In genomic region chr16:46811682-46812081, GRCh38 we compare ENCODE assay signal across 16 cellular contexts. TPM values are rescaled to one million over a fixed set of nuclear protein-coding genes. Genes with fewer than 3 reads are reported as not detected.
DNase-seq lines count a peak whose midpoint lies in the region; ATAC-seq, FAIRE-seq and TF ChIP-seq lines count a peak whose summit lies in the region.
"Had no signal": no experiment of that assay in that cellular context is flagged by ENCODE, and none has a peak within 500 bp of the region (broad histone marks: within the 10 kb centered on the region; RNA-seq: fewer than 3 reads in every experiment).

No MANE protein-coding gene starts in this region.

- H4K91ac ChIP-seq in IMR-90 (ENCODE audit: insufficient read depth, low read depth, low read length) = no peak overlapping the region

- no peaks in the 10 kb centered on the region for H3K27me3 Mint-ChIP-seq in mesothelial cell of epicardium (ENCODE audit: low read depth)
- H3K27me3 Mint-ChIP-seq in activated naive CD8-positive, alpha-beta T cell treated with anti-CD3 and anti-CD28 coated beads for 36 hours = no peaks in the 10 kb centered on the region
- H3K27me3 Mint-ChIP-seq: CD4-positive, alpha-beta memory T cell had no signal

- TF ChIP-seq RAD21 in IMR-90 (IDR thresholded peaks at IDR 0.05; ENCODE audit: low read length) = no peak

- peaks cover 2% of the 10 kb centered on the region; the same call in 1 of the 2 replicates for H3K9me3 ChIP-seq in IMR-90 (ENCODE audit: control insufficient read depth, insufficient read depth, low read length)

- peaks cover 7% of the 10 kb centered on the region for H3K9me1 ChIP-seq in IMR-90 (ENCODE audit: insufficient read depth, low read length)

- H3K4me3 Mint-ChIP-seq in mesothelial cell of epicardium = no peak overlapping the region
- no peak overlapping the region for H3K4me3 Mint-ChIP-seq in activated naive CD8-positive, alpha-beta T cell treated with anti-CD3 and anti-CD28 coated beads for 36 hours
- H3K4me3 Mint-ChIP-seq: CD4-positive, alpha-beta memory T cell; HFFc6 had no signal

- no peak for TF ChIP-seq CTCF in IMR-90 (conservative IDR thresholded peaks at IDR 0.05; ENCODE audit: low read depth, low read length)
- no peak for TF ChIP-seq CTCF in mesothelial cell of epicardium (IDR thresholded peaks at IDR 0.05; ENCODE audit: unreplicated experiment)

- H3K36me3 Mint-ChIP-seq in mesothelial cell of epicardium = peaks cover 31% of the 10 kb centered on the region
- peaks cover 40% of the 10 kb centered on the region for H3K36me3 Mint-ChIP-seq in activated naive CD8-positive, alpha-beta T cell treated with anti-CD3 and anti-CD28 coated beads for 36 hours

- no peak overlapping the region for H2AK5ac ChIP-seq in IMR-90 (ENCODE audit: low read depth, low read length)

- no peak overlapping the region for H3K18ac ChIP-seq in IMR-90 (ENCODE audit: low read depth, low read length)

- ATAC-seq in IMR-90 (ENCODE audit: low read depth) = no peak

- CTCF ChIA-PET in IMR-90 (lab: Yijun Ruan, JAX) = no interaction called here

- peak overlapping the region; percentile 84 for H3K27ac Mint-ChIP-seq in mesothelial cell of epicardium
- no peak overlapping the region for H3K27ac Mint-ChIP-seq in activated naive CD8-positive, alpha-beta T cell treated with anti-CD3 and anti-CD28 coated beads for 36 hours
- H3K27ac Mint-ChIP-seq: CD4-positive, alpha-beta memory T cell; HFFc6 had no signal

- H3K36me3 ChIP-seq in IMR-90 (ENCODE audit: control insufficient read depth, insufficient read depth, low read length) = peaks cover 7% of the 10 kb centered on the region

- 83% methylated on average over 1 of the region's 5 CpGs; no CpG with 5 or more reads in 1 of the 2 experiments for WGBS in IMR-90 (ENCODE audit: extremely low coverage in 2 of 2, insufficient read length in 1 of 2), 2 experiments

- no TSS peak for BruUV-seq in IMR-90 (replicated peaks; lab: Mats Ljungman, UMichigan)

- dilution Hi-C loops in IMR-90 (cut with HindIII; ENCODE audit: low sequenced_read_pairs, unreplicated experiment) = no loop called here

- peaks cover 34% of the 10 kb centered on the region for H3K4me1 Mint-ChIP-seq in mesothelial cell of epicardium
- peaks cover 22% of the 10 kb centered on the region for H3K4me1 Mint-ChIP-seq in activated naive CD8-positive, alpha-beta T cell treated with anti-CD3 and anti-CD28 coated beads for 36 hours

- no peak overlapping the region for H2AK9ac ChIP-seq in IMR-90 (replicated peaks; ENCODE audit: low read depth, low read length, poor library complexity)

- H3K4me1 ChIP-seq in IMR-90 (ENCODE audit: control insufficient read depth, insufficient read depth, low read length) = peaks cover 6% of the 10 kb centered on the region

- peaks cover 66% of the 10 kb centered on the region for H4K20me1 ChIP-seq in IMR-90 (ENCODE audit: insufficient read depth, low read length)

- in situ Hi-C loops in IMR-90 (cut with MboI; ENCODE audit: low sequenced_read_pairs) = no loop called here

- no peaks in the 10 kb centered on the region for H3K27me3 ChIP-seq in IMR-90 (ENCODE audit: control insufficient read depth, insufficient read depth, low read length)

- peaks cover 26% of the 10 kb centered on the region for H3K9me3 Mint-ChIP-seq in mesothelial cell of epicardium
- peaks cover 12% of the 10 kb centered on the region for H3K9me3 Mint-ChIP-seq in activated naive CD8-positive, alpha-beta T cell treated with anti-CD3 and anti-CD28 coated beads for 36 hours

- H3K56ac ChIP-seq in IMR-90 (ENCODE audit: extremely low read depth, insufficient read depth, low read length) = no peak overlapping the region

- H3K9ac ChIP-seq in IMR-90 (ENCODE audit: low read depth, low read length) = no peak overlapping the region

- H3K4me2 ChIP-seq in IMR-90 (ENCODE audit: low read depth, low read length) = no peak overlapping the region

- no peak overlapping the region for H3K27ac ChIP-seq in IMR-90 (ENCODE audit: insufficient read depth, low read length)

- H3K14ac ChIP-seq in IMR-90 (replicated peaks; ENCODE audit: low read depth, low read length) = no peak overlapping the region

- no peak overlapping the region for H2BK20ac ChIP-seq in IMR-90 (ENCODE audit: low read depth, low read length)

- intact Hi-C loops in IMR-90 (cut with micrococcal nuclease) = no loop called here

- H2BK15ac ChIP-seq in IMR-90 (ENCODE audit: low read depth, low read length) = no peak overlapping the region

- H3K4ac ChIP-seq in IMR-90 (ENCODE audit: low read depth, low read length) = no peak overlapping the region

- no peak overlapping the region for H2BK120ac ChIP-seq in IMR-90 (ENCODE audit: low read depth, low read length)

- POLR2A ChIA-PET in IMR-90 (lab: Charles Lee; ENCODE audit: unreplicated experiment) = no interaction called here

- TF ChIP-seq POLR2A in GM12891 (IDR thresholded peaks at IDR 0.05; ENCODE audit: low read depth, low read length) = no peak
- no peak for TF ChIP-seq POLR2A in IMR-90 (IDR thresholded peaks at IDR 0.05; ENCODE audit: low read depth, low read length)

- DNase-seq in GM12891 (ENCODE audit: insufficient read length, low spot score) (no peak), IMR-90 (no peak), mesothelial cell of epicardium (ENCODE audit: low spot score in 2 of 2, unreplicated experiment in 2 of 2) (no peak), SHP77 treated with DMSO at 0.1 percent for 48 hours (lab: John Stamatoyannopoulos, UW) (no peak)
- no peak for DNase-seq in activated effector memory CD4-positive, alpha-beta T cell treated with Interleukin-2 at 50 U/mL for 16 hours
- DNase-seq in activated naive CD8-positive, alpha-beta T cell treated with anti-CD3 and anti-CD28 coated beads for 36 hours = no peak
- DNase-seq: C1 segment of cervical spinal cord; Calu3; CD4-positive, alpha-beta memory T cell; COR-L47; DMS53; DMS79 treated with DMSO at 0.1 percent for 48 hours; GOT3; HFFc6 had no signal

- no peak overlapping the region for H4K5ac ChIP-seq in IMR-90 (ENCODE audit: low read depth, low read length)

- H3K23ac ChIP-seq in IMR-90 (ENCODE audit: low read depth, low read length) = peak overlapping the region; percentile 30; the same call in 1 of the 2 replicates

- peak; percentile 45 for FAIRE-seq in GM12891 (lab: Jason Lieb, UNC)
- FAIRE-seq: H54 had no signal

- no peak overlapping the region for H2AFZ ChIP-seq in IMR-90 (replicated peaks; ENCODE audit: low read length, poor library complexity)

- no peak overlapping the region for H4K8ac ChIP-seq in IMR-90 (ENCODE audit: low read depth in 2 of 2, low read length in 2 of 2)

- H2BK5ac ChIP-seq in IMR-90 (ENCODE audit: low read depth, low read length, poor library complexity, severe bottlenecking) = no peak overlapping the region

- H3K79me1 ChIP-seq in IMR-90 (ENCODE audit: low read depth in 1 of 2, low read length in 2 of 2) = peaks cover 8 to 47% of the 10 kb centered on the region in 2 experiments; a peak in 3 of 4 replicates

- no peak overlapping the region for H3K4me3 ChIP-seq in IMR-90 (ENCODE audit: insufficient read depth, low read depth, low read length)
- H3K4me3 ChIP-seq: HAP-1 had no signal

TF ChIP-seq in GM12891, 5 proteins besides CTCF, POLR2A, EP300 and RAD21:
- TF ChIP-seq TAF1 (IDR thresholded peaks at IDR 0.05; ENCODE audit: low read depth, low read length) (no peak), SPI1 (IDR thresholded peaks at IDR 0.05; ENCODE audit: low read depth, low read length) (no peak), POLR2AphosphoS5 (IDR thresholded peaks at IDR 0.05; ENCODE audit: low read depth, low read length) (no peak), POU2F2 (IDR thresholded peaks at IDR 0.05; ENCODE audit: low read depth, low read length) (no peak), PAX5 (IDR thresholded peaks at IDR 0.05; ENCODE audit: insufficient read depth, low read length, severe bottlenecking) (no peak)

TF ChIP-seq in IMR-90, 13 proteins besides CTCF, POLR2A, EP300 and RAD21 (continues in another document):
- TF ChIP-seq RCOR1 (IDR thresholded peaks at IDR 0.05; ENCODE audit: insufficient replicate concordance, low read length) = no peak
- no peak for TF ChIP-seq FOS (IDR thresholded peaks at IDR 0.05; ENCODE audit: low read depth, low read length)
- TF ChIP-seq SMC3 (IDR thresholded peaks at IDR 0.05; ENCODE audit: low read depth, low read length) = no peak
- TF ChIP-seq USF2 (IDR thresholded peaks at IDR 0.05; ENCODE audit: low read depth, low read length) = no peak
- no peak for TF ChIP-seq CEBPB (IDR thresholded peaks at IDR 0.05; ENCODE audit: low read depth, low read length)
- TF ChIP-seq BHLHE40 (IDR thresholded peaks at IDR 0.05; ENCODE audit: low read depth, low read length) = no peak
- no peak for TF ChIP-seq NFE2L2 (IDR thresholded peaks at IDR 0.05; ENCODE audit: low read depth, low read length)
- TF ChIP-seq ELK1 (IDR thresholded peaks at IDR 0.05; ENCODE audit: borderline replicate concordance, low read depth, low read length) = no peak
- no peak for TF ChIP-seq MAFK (IDR thresholded peaks at IDR 0.05; ENCODE audit: low read depth, low read length)
- TF ChIP-seq MAZ (IDR thresholded peaks at IDR 0.05; ENCODE audit: borderline replicate concordance, low read depth, low read length) = no peak
- no peak for TF ChIP-seq MXI1 (IDR thresholded peaks at IDR 0.05; ENCODE audit: borderline replicate concordance, low read depth, low read length)
- no peak for TF ChIP-seq RFX5 (IDR thresholded peaks at IDR 0.05; ENCODE audit: low read depth, low read length)

RNA-seq across cellular contexts. Expression of gene C16orf87, which starts 19.3 kb away (rescaled TPM):
- polyA plus RNA-seq in GM12891 (2012; ENCODE audit: low read depth, missing spikeins) = 15.4 TPM
- 6.3 and 16.4 TPM in 2 replicates for total RNA-seq in IMR-90 (2012; rRNA removed)
- polyA plus RNA-seq in IMR-90 (2012; rRNA removed) = 6.2 and 8.1 TPM in 2 replicates
- polyA plus RNA-seq in IMR-90 (2012; cell fraction: cytosol; rRNA removed) = 1.0 and 1.2 TPM in 2 replicates
- polyA plus RNA-seq in IMR-90 (2012; cell fraction: nucleus; rRNA removed; ENCODE audit: low replicate concordance) = 0.32 and 2.2 TPM in 2 replicates
- total RNA-seq in mesothelial cell of epicardium = 28.2 to 29.5 TPM (median 28.6 TPM) in 3 replicates
- 10 to 100 TPM; 16.5 to 17.9 TPM for total RNA-seq in activated naive CD8-positive, alpha-beta T cell treated with anti-CD3 and anti-CD28 coated beads for 36 hours
